Comparison of ENCODE assay signal across 25 cellular contexts in genomic region chr1:11525516-11525915, GRCh38. TPM values are rescaled to one million over a fixed set of nuclear protein-coding genes. Genes with fewer than 3 reads are reported as not detected.
DNase-seq lines count a peak whose midpoint lies in the region; ATAC-seq, FAIRE-seq and TF ChIP-seq lines count a peak whose summit lies in the region.
"Had no signal": no experiment of that assay in that cellular context is flagged by ENCODE, and none has a peak within 500 bp of the region (broad histone marks: within the 10 kb centered on the region; RNA-seq: fewer than 3 reads in every experiment).

No MANE protein-coding gene starts in this region.

- WGBS in endodermal cell (ENCODE audit: insufficient coverage in 1 of 2, insufficient read length in 1 of 2), 2 experiments: 93 to 96% methylated on average over 5 to 7 of the region's 7 CpGs
- WGBS in sigmoid colon, 2 donors: 69 to 79% methylated on average over 7 of the region's 7 CpGs
- WGBS in psoas muscle, 3 donors: 76 to 82% (median 78%) methylated on average over 7 of the region's 7 CpGs

- TF ChIP-seq CTCF in RWPE2 (IDR thresholded peaks at IDR 0.05; ENCODE audit: poor library complexity, severe bottlenecking) (no peak), endodermal cell (conservative IDR thresholded peaks at IDR 0.05) (no peak), sigmoid colon (IDR thresholded peaks at IDR 0.05) (no peak), psoas muscle (IDR thresholded peaks at IDR 0.05) (no peak), D721Med (IDR thresholded peaks at IDR 0.05; ENCODE audit: insufficient read depth, missing control alignments) (no peak)

- TF ChIP-seq EP300 in sigmoid colon (IDR thresholded peaks at IDR 0.05): no peak

- FAIRE-seq in D721Med (lab: Jason Lieb, UNC): no peak
- FAIRE-seq: A549, GM12891, GM19239 had no signal

- H3K4me1 ChIP-seq in RWPE2 (ENCODE audit: insufficient read depth, poor library complexity, severe bottlenecking) (no peaks in the 10 kb centered on the region), endodermal cell (ENCODE audit: control insufficient read depth, insufficient read depth, low read length) (no peaks in the 10 kb centered on the region), sigmoid colon (no peaks in the 10 kb centered on the region), psoas muscle (no peaks in the 10 kb centered on the region)
- H3K4me1 ChIP-seq: A549, HAP-1 had no signal

- no peaks in the 10 kb centered on the region for H3K27me3 Mint-ChIP-seq in endodermal cell (ENCODE audit: insufficient read depth)
- H3K27me3 Mint-ChIP-seq: CD4-positive, alpha-beta memory T cell had no signal

- H3K36me3 ChIP-seq in RWPE2 (ENCODE audit: low read depth): no peaks in the 10 kb centered on the region
- no peaks in the 10 kb centered on the region for H3K36me3 ChIP-seq in endodermal cell (ENCODE audit: control insufficient read depth, insufficient read depth, low read length)
- no peaks in the 10 kb centered on the region for H3K36me3 ChIP-seq in sigmoid colon
- H3K36me3 ChIP-seq in psoas muscle (ENCODE audit: insufficient read depth in 1 of 2, low read depth in 1 of 2): no peaks in the 10 kb centered on the region
- H3K36me3 ChIP-seq: BLaER1, HAP-1 had no signal

- no peak overlapping the region for H3K4me3 Mint-ChIP-seq in endodermal cell
- H3K4me3 Mint-ChIP-seq: CD14-positive monocyte; CD4-positive, alpha-beta memory T cell had no signal

- DNase-seq in RWPE2 (ENCODE audit: low spot score) (peak; percentile 51), endodermal cell (peak; percentile 35), mesenteric fat pad (ENCODE audit: low spot score) (peak; percentile 41), sigmoid colon (peak; percentile 25), psoas muscle (no peak), D721Med (ENCODE audit: insufficient read length, low spot score) (no peak), GF-D8 (lab: John Stamatoyannopoulos, UW) (no peak)
- DNase-seq: Calu3; CD4-positive, alpha-beta memory T cell; DMS 273 treated with DMSO at 0.1 percent for 48 hours; DMS53; DND-41; EL; GM23248; IMR-90 had no signal

- no peak for TF ChIP-seq POLR2A in sigmoid colon (IDR thresholded peaks at IDR 0.05)

- H3K27ac ChIP-seq in RWPE2 (ENCODE audit: poor library complexity, severe bottlenecking) (no peak overlapping the region), endodermal cell (ENCODE audit: low read depth, low read length) (no peak overlapping the region), sigmoid colon (no peak overlapping the region), psoas muscle (no peak overlapping the region)
- H3K27ac ChIP-seq: 22Rv1, A549, BLaER1, GM23248, HL-60 had no signal

- H3K4me3 ChIP-seq in RWPE2 (ENCODE audit: severe bottlenecking) (no peak overlapping the region), endodermal cell (ENCODE audit: low read length) (no peak overlapping the region), sigmoid colon (no peak overlapping the region), psoas muscle (no peak overlapping the region)
- H3K4me3 ChIP-seq: A549, BLaER1, GM23248, HAP-1 had no signal

- peaks cover 9% of the 10 kb centered on the region for H3K36me3 Mint-ChIP-seq in endodermal cell (ENCODE audit: low read depth)
- H3K36me3 Mint-ChIP-seq: CD14-positive monocyte; CD4-positive, alpha-beta memory T cell had no signal

- intact Hi-C loops in sigmoid colon (cut with DNase I) (no loop called here), psoas muscle (cut with DNase I) (no loop called here)

- H3K27me3 ChIP-seq in RWPE2 (ENCODE audit: insufficient read depth, poor library complexity, severe bottlenecking) (no peaks in the 10 kb centered on the region), endodermal cell (ENCODE audit: control insufficient read depth, insufficient read depth, low read length, poor library complexity, severe bottlenecking) (no peaks in the 10 kb centered on the region), sigmoid colon (no peaks in the 10 kb centered on the region), psoas muscle (ENCODE audit: insufficient read depth in 3 of 3, low read length in 2 of 3) (peaks cover 0 to 6% (median 0%) of the 10 kb centered on the region in 3 donors)
- H3K27me3 ChIP-seq: BLaER1 had no signal

- H3K9me3 ChIP-seq in RWPE2 (ENCODE audit: severe bottlenecking) (no peaks in the 10 kb centered on the region), endodermal cell (ENCODE audit: control insufficient read depth, low read length) (no peaks in the 10 kb centered on the region), sigmoid colon (no peaks in the 10 kb centered on the region), psoas muscle (no peaks in the 10 kb centered on the region)
- H3K9me3 ChIP-seq: A549, BLaER1, HAP-1 had no signal

- no peak overlapping the region for H3K9ac ChIP-seq in endodermal cell (ENCODE audit: extremely low read depth, low read length, poor library complexity, severe bottlenecking)
- H3K9ac ChIP-seq: BLaER1, GM23248 had no signal

- no peak overlapping the region for H3K27ac Mint-ChIP-seq in endodermal cell
- H3K27ac Mint-ChIP-seq: CD14-positive monocyte; CD4-positive, alpha-beta memory T cell had no signal

- no peaks in the 10 kb centered on the region for H3K9me3 Mint-ChIP-seq in endodermal cell
- H3K9me3 Mint-ChIP-seq: CD4-positive, alpha-beta memory T cell had no signal

- ATAC-seq in RWPE2 (ENCODE audit: low read depth) (no peak), HG03045 (IDR thresholded peaks at IDR 0.05; ENCODE audit: unreplicated experiment) (no peak), psoas muscle (no peak)
- ATAC-seq: A549 had no signal

- peaks cover 4% of the 10 kb centered on the region for H3K4me1 Mint-ChIP-seq in endodermal cell
- H3K4me1 Mint-ChIP-seq: CD14-positive monocyte; CD4-positive, alpha-beta memory T cell had no signal

RNA-seq across cellular contexts. Expression of gene DISP3, which starts 46.6 kb away (rescaled TPM):
- total RNA-seq in endodermal cell (10 to 100 TPM in 1 of 2 donors, 1 to 10 TPM in 1; 9.6 to 11.6 TPM), mesenteric fat pad (not detected), sigmoid colon (under 1 TPM in 2 of 4 donors, not detected in 2; under 0.01 to 0.28 TPM), psoas muscle (under 1 TPM in 1 of 4 donors, not detected in 3; 0.04 TPM)
- 31.3 TPM for polyA plus RNA-seq in endodermal cell (2013, experiment 1 of 2)
- polyA plus RNA-seq in endodermal cell (2013, experiment 2 of 2): 26.0 TPM
- polyA plus RNA-seq in sigmoid colon (under 1 TPM in 1 of 3 donors, not detected in 2; 0.16 TPM), psoas muscle (under 1 TPM; 0.01 to 0.03 (median 0.01) TPM)
- total RNA-seq: G401, GM23248, IMR-90 had no signal
- polyA plus RNA-seq: CD14-positive monocyte, GM23248 had no signal

Comparison
In these comparisons a context has a peak if more than half of its experiments do, and no peak if none do; other contexts are left out.
1. DNase-seq: peak in RWPE2 (single experiment), endodermal cell (single experiment), mesenteric fat pad (single experiment) and sigmoid colon (single experiment); none in psoas muscle (0 of 2), D721Med (single experiment) and GF-D8 (single experiment).
2. RNA of gene DISP3, which starts 46.6 kb away (total RNA-seq): 9.6 to 11.6 TPM in endodermal cell; 0.04 TPM in psoas muscle, not detected in mesenteric fat pad (single experiment) and under 0.01 to 0.28 TPM in sigmoid colon; every median in the first group is over 4 times any median in the second.